ENCODE assay signal across 13 cellular contexts in genomic region chr20:38729767-38730166, GRCh38. TPM values are rescaled to one million over a fixed set of nuclear protein-coding genes. Genes with fewer than 3 reads are reported as not detected.
DNase-seq lines count a peak whose midpoint lies in the region; ATAC-seq, FAIRE-seq and TF ChIP-seq lines count a peak whose summit lies in the region.
"Had no signal": no experiment of that assay in that cellular context is flagged by ENCODE, and none has a peak within 500 bp of the region (broad histone marks: within the 10 kb centered on the region; RNA-seq: fewer than 3 reads in every experiment).

No MANE protein-coding gene starts in this region.

- CTCF ChIA-PET in Calu3 (lab: Charles Lee) = interaction anchor here (1.1 kb wide), 1 partner anchor 79 kb away, joined by 4 read pairs; no protein-coding TSS in a partner anchor
- CTCF ChIA-PET in activated CD4-positive, alpha-beta memory T cell treated with anti-CD3 and anti-CD28 coated beads for 36 hours (lab: Charles Lee) = interaction anchor here (0.7 to 6.5 kb wide), 6 partner anchors 15 to 188 kb away, joined by 3 to 37 read pairs (median 3); partner anchors contain the start of gene ACTR5

- intact Hi-C loops in Calu3 (cut with micrococcal nuclease; ENCODE audit: unreplicated experiment) (loop anchor here (5.0 kb wide), 2 partner anchors 82 to 163 kb away; no protein-coding TSS in a partner anchor), natural killer cell (cut with micrococcal nuclease) (loop anchor here (2.0 to 5.0 kb wide), 2 partner anchors 17 to 63 kb away; no protein-coding TSS in a partner anchor)
- intact Hi-C loops in activated CD4-positive, alpha-beta memory T cell treated with anti-CD3 and anti-CD28 coated beads for 36 hours (cut with micrococcal nuclease) = loop anchor here (5.0 kb wide), 1 partner anchor 233 kb away; the partner anchor contains the start of gene DHX35

- H3K27ac Mint-ChIP-seq in Calu3 (ENCODE audit: unreplicated experiment) = peak overlapping the region; percentile 40
- peak overlapping the region; percentile 2 for H3K27ac Mint-ChIP-seq in activated CD4-positive, alpha-beta memory T cell treated with anti-CD3 and anti-CD28 coated beads for 36 hours
- H3K27ac Mint-ChIP-seq in natural killer cell = peak overlapping the region in 1 of 2 donors; percentile 54

- peak overlapping the region; percentile 58 for H3K4me3 Mint-ChIP-seq in Calu3 (ENCODE audit: low read depth, unreplicated experiment)
- H3K4me3 Mint-ChIP-seq in activated CD4-positive, alpha-beta memory T cell treated with anti-CD3 and anti-CD28 coated beads for 36 hours = no peak overlapping the region
- peak overlapping the region; percentile 49 for H3K4me3 Mint-ChIP-seq in natural killer cell

- H3K4me1 Mint-ChIP-seq in Calu3 (ENCODE audit: low read depth, unreplicated experiment) (peaks cover 22% of the 10 kb centered on the region), natural killer cell (peaks cover 50 to 58% of the 10 kb centered on the region in 2 donors)
- H3K4me1 Mint-ChIP-seq in activated CD4-positive, alpha-beta memory T cell treated with anti-CD3 and anti-CD28 coated beads for 36 hours (ENCODE audit: low read depth) = peaks cover 52% of the 10 kb centered on the region

- no peak for ATAC-seq in natural killer cell
- no peak for ATAC-seq in GM18519 (IDR thresholded peaks at IDR 0.05; ENCODE audit: low FRiP score, unreplicated experiment)

- POLR2A ChIA-PET in activated CD4-positive, alpha-beta memory T cell treated with anti-CD3 and anti-CD28 coated beads for 36 hours (lab: Charles Lee) = no interaction called here

- H3K27me3 Mint-ChIP-seq in Calu3 (ENCODE audit: unreplicated experiment) (peaks cover 100% of the 10 kb centered on the region), natural killer cell (ENCODE audit: low read depth in 2 of 2) (peaks cover 82 to 88% of the 10 kb centered on the region in 2 donors)
- H3K27me3 Mint-ChIP-seq in activated CD4-positive, alpha-beta memory T cell treated with anti-CD3 and anti-CD28 coated beads for 36 hours = peaks cover 82% of the 10 kb centered on the region

- no peaks in the 10 kb centered on the region for H3K9me3 Mint-ChIP-seq in Calu3 (ENCODE audit: low read depth, unreplicated experiment)
- no peaks in the 10 kb centered on the region for H3K9me3 Mint-ChIP-seq in activated CD4-positive, alpha-beta memory T cell treated with anti-CD3 and anti-CD28 coated beads for 36 hours
- no peaks in the 10 kb centered on the region for H3K9me3 Mint-ChIP-seq in natural killer cell

- H3K36me3 Mint-ChIP-seq in Calu3 (ENCODE audit: insufficient read depth, unreplicated experiment) = peaks cover 13% of the 10 kb centered on the region
- H3K36me3 Mint-ChIP-seq in activated CD4-positive, alpha-beta memory T cell treated with anti-CD3 and anti-CD28 coated beads for 36 hours = peaks cover 3% of the 10 kb centered on the region
- H3K36me3 Mint-ChIP-seq in natural killer cell = peaks cover 6% of the 10 kb centered on the region

- no peak for FAIRE-seq in RCC 7860 (lab: Jason Lieb, UNC)

- BruUV-seq in Calu3 (replicated peaks; lab: Mats Ljungman, UMichigan) = no TSS peak

- DNase-seq in NCI-H82 (lab: John Stamatoyannopoulos, UW) (peak; percentile 36), NCI-H82 treated with DMSO at 0.1 percent for 48 hours (lab: John Stamatoyannopoulos, UW; ENCODE audit: unreplicated experiment) (no peak), Calu3 (no peak), natural killer cell (no peak), RCC 7860 (ENCODE audit: low spot score) (no peak), inferior parietal cortex (ENCODE audit: extremely low spot score) (no peak)
- DNase-seq in activated CD4-positive, alpha-beta memory T cell treated with anti-CD3 and anti-CD28 coated beads for 36 hours = peak; percentile 18

- TF ChIP-seq CTCF in Calu3 (IDR thresholded peaks at IDR 0.05; ENCODE audit: unreplicated experiment) = no peak
- no peak for TF ChIP-seq CTCF in natural killer cell (IDR thresholded peaks at IDR 0.05)

RNA-seq across cellular contexts. Expression of gene SLC32A1, which starts 5.5 kb away (rescaled TPM):
- total RNA-seq in Calu3 (2022) = not detected in 2 replicates
- total RNA-seq in activated CD4-positive, alpha-beta memory T cell treated with anti-CD3 and anti-CD28 coated beads for 36 hours = not detected
- total RNA-seq in natural killer cell = not detected
- total RNA-seq: HT1080; lung; osteoblast; T-helper 2 cell treated with Interferon-gamma antibody and Interleukin-4, amounts not matched to agents 100 ng/mL and 5 ng/mL, for 36 hours; thoracic aorta had no signal

RNA-seq across cellular contexts. Expression of gene ACTR5, which starts 18.5 kb away (rescaled TPM):
- 12.9 and 14.7 TPM in 2 replicates for total RNA-seq in Calu3 (2022)
- total RNA-seq in activated CD4-positive, alpha-beta memory T cell treated with anti-CD3 and anti-CD28 coated beads for 36 hours = 10 to 100 TPM; 11.0 TPM
- 10 to 100 TPM; 14.4 to 17.7 (median 17.6) TPM for total RNA-seq in natural killer cell

Comparison
In these comparisons a context has a peak if more than half of its experiments do, and no peak if none do; other contexts are left out.
1. DNase-seq: peak in NCI-H82 (single experiment) and activated CD4-positive, alpha-beta memory T cell treated with anti-CD3 and anti-CD28 coated beads for 36 hours (single experiment); none in NCI-H82 treated with DMSO at 0.1 percent for 48 hours (single experiment), Calu3 (single experiment), natural killer cell (single experiment), RCC 7860 (single experiment) and inferior parietal cortex (single experiment).